Comparison of ENCODE assay signal across 18 cellular contexts in the genomic region with DNA sequence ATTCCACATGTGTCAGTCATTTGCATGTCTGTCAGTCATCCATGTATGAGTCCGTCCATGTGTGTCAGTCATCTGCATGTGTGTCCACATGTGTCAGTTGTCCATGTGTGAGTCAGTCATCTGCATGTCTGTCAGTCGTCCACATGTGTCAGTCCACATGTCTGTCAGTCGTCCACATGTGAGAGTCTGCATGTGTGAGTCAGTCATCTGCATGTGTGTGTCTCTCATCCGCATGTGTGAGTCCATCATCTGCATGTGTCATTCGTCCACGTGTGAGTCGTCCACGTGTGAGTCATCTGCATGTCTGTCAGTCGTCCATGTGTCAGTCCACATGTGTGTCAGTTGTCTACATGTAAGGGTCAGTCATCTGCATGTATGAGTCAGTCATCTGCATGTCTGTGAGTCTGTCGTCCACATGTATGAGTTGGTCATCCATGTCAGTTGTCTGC.
A peak's percentile ranks its signal among the peaks of the same experiment; 100 is the strongest.
DNase-seq lines count a peak whose midpoint lies in the region; ATAC-seq lines count a peak whose summit lies in the region.
"Had no signal": no experiment of that assay in that cellular context is flagged by ENCODE, and none has a peak within 500 bp of the region (broad histone marks: within the 10 kb centered on the region; RNA-seq: fewer than 3 reads in every experiment).

No MANE protein-coding gene starts in this region.

- no peaks in the 10 kb centered on the region for H3K9me3 Mint-ChIP-seq in activated naive CD8-positive, alpha-beta T cell treated with anti-CD3 and anti-CD28 coated beads, Interleukin-2, amount 50 U/mL, for 24 hours
- H3K9me3 Mint-ChIP-seq in activated naive CD8-positive, alpha-beta T cell treated with anti-CD3 and anti-CD28 coated beads for 36 hours = no peaks in the 10 kb centered on the region

- no peak for DNase-seq in activated naive CD8-positive, alpha-beta T cell treated with anti-CD3 and anti-CD28 coated beads, Interleukin-2, amount 50 U/mL, for 24 hours
- DNase-seq in activated naive CD8-positive, alpha-beta T cell treated with anti-CD3 and anti-CD28 coated beads for 36 hours = no peak
- DNase-seq in M059J (ENCODE audit: low read depth) (peak; percentile 15), dermis blood vessel endothelial cell (peak; percentile 13), posterior vena cava (ENCODE audit: low spot score) (peak; percentile 64), HuH-7.5 (ENCODE audit: low spot score) (no peak), cerebellum (ENCODE audit: low spot score) (no peak)
- DNase-seq: activated CD8-positive, alpha-beta T cell treated with anti-CD3 and anti-CD28 coated beads, Interleukin-2, amount 10 ng/mL, durations not matched to agents 7 days and 5 days; activated effector memory CD4-positive, alpha-beta T cell treated with anti-CD3 and anti-CD28 coated beads, Interleukin-2, amount 50 U/mL, for 16 hours; Caco-2; cortex of kidney; GF-D8; hippocampal formation; NCI-H146; NCI-H345; T1000 had no signal

- peak; percentile 16 for ATAC-seq in activated naive CD8-positive, alpha-beta T cell treated with anti-CD3 and anti-CD28 coated beads, Interleukin-2, amount 50 U/mL, for 24 hours
- no peak for ATAC-seq in HG02840 (IDR thresholded peaks at IDR 0.05; ENCODE audit: low FRiP score, unreplicated experiment)
- ATAC-seq: activated CD8-positive, alpha-beta T cell treated with anti-CD3 and anti-CD28 coated beads, Interleukin-2, amount 10 ng/mL, durations not matched to agents 7 days and 5 days; pancreas had no signal

- no peak overlapping the region for H3K4me3 Mint-ChIP-seq in activated naive CD8-positive, alpha-beta T cell treated with anti-CD3 and anti-CD28 coated beads, Interleukin-2, amount 50 U/mL, for 24 hours
- no peak overlapping the region for H3K4me3 Mint-ChIP-seq in activated naive CD8-positive, alpha-beta T cell treated with anti-CD3 and anti-CD28 coated beads for 36 hours
- H3K4me3 Mint-ChIP-seq: activated CD8-positive, alpha-beta T cell treated with anti-CD3 and anti-CD28 coated beads, Interleukin-2, amount 10 ng/mL, durations not matched to agents 7 days and 5 days had no signal

- intact Hi-C loops in posterior vena cava (cut with DNase I) = no loop called here

- H3K27ac Mint-ChIP-seq in activated naive CD8-positive, alpha-beta T cell treated with anti-CD3 and anti-CD28 coated beads, Interleukin-2, amount 50 U/mL, for 24 hours = no peak overlapping the region
- no peak overlapping the region for H3K27ac Mint-ChIP-seq in activated naive CD8-positive, alpha-beta T cell treated with anti-CD3 and anti-CD28 coated beads for 36 hours
- H3K27ac Mint-ChIP-seq: activated CD8-positive, alpha-beta T cell treated with anti-CD3 and anti-CD28 coated beads, Interleukin-2, amount 10 ng/mL, durations not matched to agents 7 days and 5 days had no signal

- peaks cover 41% of the 10 kb centered on the region for H3K36me3 Mint-ChIP-seq in activated naive CD8-positive, alpha-beta T cell treated with anti-CD3 and anti-CD28 coated beads, Interleukin-2, amount 50 U/mL, for 24 hours (ENCODE audit: low read depth)
- H3K36me3 Mint-ChIP-seq in activated naive CD8-positive, alpha-beta T cell treated with anti-CD3 and anti-CD28 coated beads for 36 hours = peaks cover 47% of the 10 kb centered on the region

- H3K4me1 Mint-ChIP-seq in activated naive CD8-positive, alpha-beta T cell treated with anti-CD3 and anti-CD28 coated beads, Interleukin-2, amount 50 U/mL, for 24 hours = peaks cover 2% of the 10 kb centered on the region
- peaks cover 7% of the 10 kb centered on the region for H3K4me1 Mint-ChIP-seq in activated naive CD8-positive, alpha-beta T cell treated with anti-CD3 and anti-CD28 coated beads for 36 hours

- H3K27me3 Mint-ChIP-seq in activated naive CD8-positive, alpha-beta T cell treated with anti-CD3 and anti-CD28 coated beads, Interleukin-2, amount 50 U/mL, for 24 hours = no peaks in the 10 kb centered on the region
- H3K27me3 Mint-ChIP-seq in activated naive CD8-positive, alpha-beta T cell treated with anti-CD3 and anti-CD28 coated beads for 36 hours = no peaks in the 10 kb centered on the region

Comparison
In these comparisons a context has a peak if more than half of its experiments do, and no peak if none do; other contexts are left out.
1. DNase-seq: peak in M059J (single experiment), dermis blood vessel endothelial cell (single experiment) and posterior vena cava (single experiment); none in activated naive CD8-positive, alpha-beta T cell treated with anti-CD3 and anti-CD28 coated beads, Interleukin-2, amount 50 U/mL, for 24 hours (single experiment), activated naive CD8-positive, alpha-beta T cell treated with anti-CD3 and anti-CD28 coated beads for 36 hours (single experiment), HuH-7.5 (single experiment) and cerebellum (single experiment).